1 cellular context compared by ENCODE assay signal in the genomic region with DNA sequence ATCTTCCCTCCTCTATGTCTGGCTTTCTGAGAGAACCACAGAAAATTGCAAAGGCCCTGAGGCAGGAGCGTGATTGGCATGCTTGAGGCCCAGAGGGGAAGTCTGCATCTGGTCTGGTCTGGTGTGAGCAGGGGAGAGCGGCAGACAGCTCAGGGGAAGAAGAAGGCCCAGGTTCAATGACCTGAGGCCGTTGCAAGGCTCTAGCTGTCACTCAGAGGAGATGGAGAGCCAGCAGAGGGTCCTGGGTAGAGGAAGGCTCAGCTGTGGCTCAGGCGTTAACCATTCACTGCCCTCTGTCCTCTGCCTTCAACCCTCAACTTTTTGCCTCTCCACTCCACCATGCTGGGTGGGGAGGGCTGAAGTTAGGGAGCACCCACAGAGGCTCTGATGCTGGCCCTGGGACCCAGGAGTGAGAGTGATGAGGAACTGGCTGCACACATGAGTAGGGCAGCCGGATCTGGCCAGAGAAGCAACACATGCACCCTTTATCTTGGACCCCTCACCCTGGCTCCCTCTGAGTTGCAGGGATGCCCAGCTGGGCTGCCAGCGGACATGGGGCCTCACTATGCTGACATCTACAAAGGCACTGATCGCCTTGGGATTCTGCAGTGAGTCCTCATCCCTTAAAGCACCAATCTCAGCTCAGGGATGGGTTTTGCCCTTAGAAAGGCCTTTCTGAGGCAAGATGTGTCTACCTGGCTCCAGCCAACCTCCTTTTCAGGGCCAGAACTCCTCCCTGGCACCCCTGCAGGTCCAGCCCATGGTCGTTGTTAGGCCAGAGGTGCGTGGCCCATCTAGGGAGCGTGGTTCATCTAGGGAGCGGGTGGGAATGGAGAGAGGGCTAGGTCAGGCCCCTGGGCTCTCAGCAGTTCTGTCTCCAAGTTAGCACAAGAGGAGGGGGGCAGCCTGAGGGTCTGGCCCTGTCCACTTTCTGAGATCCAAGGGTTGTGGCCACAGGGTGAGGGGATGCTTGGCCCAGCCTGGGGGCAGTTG.
TF ChIP-seq lines count a peak whose summit lies in the region.

No MANE protein-coding gene starts in this region.

TF ChIP-seq in HEK293, 187 proteins besides CTCF, POLR2A, EP300 and RAD21:
- TF ChIP-seq ZNF623 (tag by site-specific recombination; IDR thresholded peaks at IDR 0.05) (peak; percentile 56), ZFP69B (tag by site-specific recombination; IDR thresholded peaks at IDR 0.05) (no peak), ZBTB48 (tag by site-specific recombination; IDR thresholded peaks at IDR 0.05) (peak; percentile 84), TRIM28 (IDR thresholded peaks at IDR 0.05; ENCODE audit: borderline replicate concordance, low read length) (no peak)
- TF ChIP-seq, protein P1, sequence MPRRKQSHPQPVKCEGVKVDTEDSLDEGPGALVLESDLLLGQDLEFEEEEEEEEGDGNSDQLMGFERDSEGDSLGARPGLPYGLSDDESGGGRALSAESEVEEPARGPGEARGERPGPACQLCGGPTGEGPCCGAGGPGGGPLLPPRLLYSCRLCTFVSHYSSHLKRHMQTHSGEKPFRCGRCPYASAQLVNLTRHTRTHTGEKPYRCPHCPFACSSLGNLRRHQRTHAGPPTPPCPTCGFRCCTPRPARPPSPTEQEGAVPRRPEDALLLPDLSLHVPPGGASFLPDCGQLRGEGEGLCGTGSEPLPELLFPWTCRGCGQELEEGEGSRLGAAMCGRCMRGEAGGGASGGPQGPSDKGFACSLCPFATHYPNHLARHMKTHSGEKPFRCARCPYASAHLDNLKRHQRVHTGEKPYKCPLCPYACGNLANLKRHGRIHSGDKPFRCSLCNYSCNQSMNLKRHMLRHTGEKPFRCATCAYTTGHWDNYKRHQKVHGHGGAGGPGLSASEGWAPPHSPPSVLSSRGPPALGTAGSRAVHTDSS (tag by site-specific recombination; IDR thresholded peaks at IDR 0.05) = no peak
TF ChIP-seq in HEK293: peak in this region for 2.
